Comparison of ENCODE assay signal across 9 cellular contexts in genomic region chr17:82668631-82669099, GRCh38. TPM values are rescaled to one million over a fixed set of nuclear protein-coding genes. Genes with fewer than 3 reads are reported as not detected.
A peak's percentile ranks its signal among the peaks of the same experiment; 100 is the strongest.
DNase-seq lines count a peak whose midpoint lies in the region; ATAC-seq lines count a peak whose summit lies in the region.
"Had no signal": no experiment of that assay in that cellular context is flagged by ENCODE, and none has a peak within 500 bp of the region (broad histone marks: within the 10 kb centered on the region; RNA-seq: fewer than 3 reads in every experiment).

No MANE protein-coding gene starts in this region.

- no peaks in the 10 kb centered on the region for H3K27me3 Mint-ChIP-seq in T-helper 17 cell

- H3K27ac Mint-ChIP-seq in T-helper 17 cell: no peak overlapping the region

- no peaks in the 10 kb centered on the region for H3K36me3 ChIP-seq in H7 (replicated peaks; ENCODE audit: control insufficient read depth, insufficient read depth, low read length)
- H3K36me3 ChIP-seq: neutrophil had no signal

- H3K4me1 Mint-ChIP-seq in T-helper 17 cell: peaks cover 18% of the 10 kb centered on the region

- ATAC-seq in T-helper 17 cell (peak; percentile 81), left lobe of liver (peak; percentile 98), GM19397 (IDR thresholded peaks at IDR 0.05; ENCODE audit: unreplicated experiment) (no peak)

- H3K36me3 Mint-ChIP-seq in T-helper 17 cell (ENCODE audit: low read depth): no peaks in the 10 kb centered on the region

- H3K27me3 ChIP-seq in H7 (ENCODE audit: control insufficient read depth, insufficient read depth, low read length): no peaks in the 10 kb centered on the region; the same call in 1 of the 2 replicates

- H3K4me3 ChIP-seq in H7 (ENCODE audit: insufficient read depth, low read depth, low read length): no peak overlapping the region; the same call in 1 of the 2 replicates

- no peaks in the 10 kb centered on the region for H3K9me3 ChIP-seq in T-helper 17 cell (ENCODE audit: control insufficient read depth, low read length, poor library complexity, severe bottlenecking)
- H3K9me3 ChIP-seq: neutrophil had no signal

- peak; percentile 86 for DNase-seq in Ammon's horn (ENCODE audit: low spot score)
- DNase-seq in H7: peak; percentile 94
- peak in 1 of 3 donors; percentile 22 for DNase-seq in T-helper 17 cell
- DNase-seq in cerebellar cortex (ENCODE audit: low spot score): peak; percentile 62
- peak; percentile 77 for DNase-seq in left lobe of liver (ENCODE audit: low spot score)
- peak in 2 of 3 experiments; percentile 16 to 48 for DNase-seq in stimulated activated CD4-positive, alpha-beta T cell treated with anti-CD3 and anti-CD28 coated beads, TNF-alpha, amount 100 ng/mL, for 24 hours (ENCODE audit: low read depth in 3 of 3)
- no peak for DNase-seq in effector CD4-positive, alpha-beta T cell

- H3K4me3 Mint-ChIP-seq in T-helper 17 cell: no peak overlapping the region

RNA-seq across cellular contexts. Expression of gene WDR45B, which starts 20.4 kb away (rescaled TPM):
- total RNA-seq in H7 (2014; rRNA removed; shearing (Covaris generic)): 131 and 150 TPM in 2 replicates
- total RNA-seq in T-helper 17 cell (10 to 100 TPM; 65.6 to 67.1 TPM), left lobe of liver (26.6 TPM)

RNA-seq across cellular contexts. Expression of gene RAB40B, which starts 29.8 kb away (rescaled TPM):
- total RNA-seq in H7 (2014; rRNA removed; shearing (Covaris generic)): 0.85 and 1.7 TPM in 2 replicates
- total RNA-seq in T-helper 17 cell: 1 to 10 TPM; 4.0 to 5.3 TPM
- 12.9 TPM for total RNA-seq in left lobe of liver

RNA-seq across cellular contexts. Expression of gene FN3KRP, which starts 47.8 kb away (rescaled TPM):
- total RNA-seq in H7 (2014; rRNA removed; shearing (Covaris generic)): 12.2 and 14.8 TPM in 2 replicates
- total RNA-seq in T-helper 17 cell (10 to 100 TPM; 24.5 to 31.3 TPM), left lobe of liver (14.0 TPM)
